In genomic region chr1:160432371-160432786, GRCh38 we compare ENCODE assay signal across 9 cellular contexts. TPM values are rescaled to one million over a fixed set of nuclear protein-coding genes. Genes with fewer than 3 reads are reported as not detected.
DNase-seq lines count a peak whose midpoint lies in the region; ATAC-seq and TF ChIP-seq lines count a peak whose summit lies in the region.
"Had no signal": no experiment of that assay in that cellular context is flagged by ENCODE, and none has a peak within 500 bp of the region (broad histone marks: within the 10 kb centered on the region; RNA-seq: fewer than 3 reads in every experiment).

No MANE protein-coding gene starts in this region.

- peaks cover 42 to 63% (median 48%) of the 10 kb centered on the region in 3 donors for H3K4me1 Mint-ChIP-seq in IgD-negative memory B cell

- H3K4me1 ChIP-seq in ascending aorta (no peaks in the 10 kb centered on the region), mesendoderm (ENCODE audit: control insufficient read depth, low read depth, low read length) (no peaks in the 10 kb centered on the region)

- H3K9me3 Mint-ChIP-seq in IgD-negative memory B cell: peaks cover 7 to 18% (median 7%) of the 10 kb centered on the region in 3 donors

- no peaks in the 10 kb centered on the region for H3K79me1 ChIP-seq in mesendoderm (ENCODE audit: low read length)

- H3K79me2 ChIP-seq in mesendoderm (ENCODE audit: control insufficient read depth, insufficient read depth, low read length): no peaks in the 10 kb centered on the region

- H3K36me3 Mint-ChIP-seq in IgD-negative memory B cell: peaks cover 3% of the 10 kb centered on the region

- H3K27me3 ChIP-seq in ascending aorta (no peaks in the 10 kb centered on the region), mesendoderm (ENCODE audit: insufficient read depth, low read length, poor library complexity) (no peaks in the 10 kb centered on the region)

- no peak overlapping the region for H3K4me3 ChIP-seq in ascending aorta
- H3K4me3 ChIP-seq in mesendoderm (ENCODE audit: low read length): no peak overlapping the region

- no peak overlapping the region for H2BK5ac ChIP-seq in mesendoderm (ENCODE audit: low read length)

- H3K27ac Mint-ChIP-seq in IgD-negative memory B cell: peak overlapping the region; percentile 84 to 96 (median 95)

- no peak overlapping the region for H3K4me2 ChIP-seq in mesendoderm (ENCODE audit: low read length)

- no peak overlapping the region for H2BK120ac ChIP-seq in mesendoderm (ENCODE audit: low read depth, low read length)

- H2AK5ac ChIP-seq in mesendoderm (ENCODE audit: low read length): no peak overlapping the region

- H4K5ac ChIP-seq in mesendoderm (ENCODE audit: low read length): no peak overlapping the region

- TF ChIP-seq CTCF in ascending aorta (IDR thresholded peaks at IDR 0.05): no peak

- H3K18ac ChIP-seq in mesendoderm (ENCODE audit: low read length): no peak overlapping the region

- H3K4ac ChIP-seq in mesendoderm (ENCODE audit: low read depth, low read length): no peak overlapping the region

- no peak overlapping the region for H3K23ac ChIP-seq in mesendoderm (ENCODE audit: low read length)

- peak; percentile 59 for ATAC-seq in GM18520 (IDR thresholded peaks at IDR 0.05; ENCODE audit: unreplicated experiment)
- peak; percentile 49 for ATAC-seq in GM21619 (IDR thresholded peaks at IDR 0.05; ENCODE audit: unreplicated experiment)

- DNase-seq in kidney tubule cell (ENCODE audit: low spot score) (peak; percentile 23), NCI-H2081 (lab: John Stamatoyannopoulos, UW) (no peak), ascending aorta (ENCODE audit: low spot score in 2 of 2) (no peak), SHP77 treated with DMSO at 0.1 percent for 48 hours (lab: John Stamatoyannopoulos, UW) (no peak), mesendoderm (no peak)
- DNase-seq: NCI-H1694 treated with DMSO at 0.1 percent for 48 hours had no signal

- H4K8ac ChIP-seq in mesendoderm (ENCODE audit: low read depth, low read length): no peak overlapping the region

- H3K36me3 ChIP-seq in ascending aorta (no peaks in the 10 kb centered on the region), mesendoderm (ENCODE audit: control insufficient read depth, insufficient read depth, low read length) (peaks cover 2% of the 10 kb centered on the region)

- intact Hi-C loops in ascending aorta (cut with DNase I): no loop called here

- H3K9me3 ChIP-seq in ascending aorta: no peaks in the 10 kb centered on the region

- H2BK15ac ChIP-seq in mesendoderm (replicated peaks; ENCODE audit: low read depth): no peak overlapping the region

- H3K56ac ChIP-seq in mesendoderm (ENCODE audit: low read length): no peak overlapping the region

- H3K4me3 Mint-ChIP-seq in IgD-negative memory B cell: peak overlapping the region in 3 of 4 donors; percentile 54 to 83 (median 71)

- peaks cover 1% of the 10 kb centered on the region for H3K27me3 Mint-ChIP-seq in IgD-negative memory B cell

- no peak overlapping the region for H3K9ac ChIP-seq in mesendoderm (ENCODE audit: low read length)

- no peak overlapping the region for H3K27ac ChIP-seq in ascending aorta
- H3K27ac ChIP-seq in mesendoderm (ENCODE audit: low read depth, low read length): no peak overlapping the region

RNA-seq across cellular contexts. Expression of gene VANGL2, which starts 32.0 kb away (rescaled TPM):
- polyA plus RNA-seq in IgD-negative memory B cell: not detected
- 0.96 TPM for total RNA-seq in ascending aorta
- 36.5 TPM for polyA plus RNA-seq in mesendoderm (2013, experiment 1 of 2)
- 35.7 TPM for polyA plus RNA-seq in mesendoderm (2013, experiment 2 of 2)
